Comparison of ENCODE assay signal across 1 cellular context in the genomic region with DNA sequence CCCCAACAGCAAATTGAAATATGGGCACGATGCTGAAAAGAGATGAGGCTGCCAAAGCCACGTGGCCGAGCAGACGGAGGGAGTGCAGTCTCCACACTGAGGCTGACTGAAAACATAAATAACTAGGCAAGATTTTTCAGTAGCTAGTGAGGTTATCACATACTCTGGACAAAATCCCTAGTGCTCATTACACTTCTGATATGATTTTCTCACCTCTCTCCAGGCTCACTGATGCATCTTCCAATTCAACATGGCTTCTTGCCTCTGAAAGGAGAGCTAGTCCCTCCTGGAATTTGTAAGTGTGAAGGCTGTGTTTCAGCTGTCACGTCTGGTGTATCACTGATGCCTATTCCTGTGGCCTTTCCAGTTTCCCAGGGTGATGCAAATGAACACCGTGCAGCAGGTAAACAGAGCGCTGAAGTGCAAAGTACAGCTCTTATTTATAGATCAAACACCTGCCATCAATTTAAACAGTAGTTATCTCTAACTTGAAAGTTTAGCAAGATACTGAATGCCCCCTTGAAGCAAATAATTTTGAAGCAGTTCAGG.
TF ChIP-seq lines count a peak whose summit lies in the region.

No MANE protein-coding gene starts in this region.

TF ChIP-seq in HepG2, 621 proteins besides CTCF, POLR2A, EP300 and RAD21 (continued from another document and continues in another):
- no peak for TF ChIP-seq USF2 (IDR thresholded peaks at IDR 0.05; ENCODE audit: low read depth, low read length)
- no peak for TF ChIP-seq USF2 (CRISPR knock-in tag; IDR thresholded peaks at IDR 0.05; ENCODE audit: borderline replicate concordance)
- no peak for TF ChIP-seq ZNF232 (CRISPR knock-in tag; IDR thresholded peaks at IDR 0.05; ENCODE audit: borderline replicate concordance)
- TF ChIP-seq, protein P1, sequence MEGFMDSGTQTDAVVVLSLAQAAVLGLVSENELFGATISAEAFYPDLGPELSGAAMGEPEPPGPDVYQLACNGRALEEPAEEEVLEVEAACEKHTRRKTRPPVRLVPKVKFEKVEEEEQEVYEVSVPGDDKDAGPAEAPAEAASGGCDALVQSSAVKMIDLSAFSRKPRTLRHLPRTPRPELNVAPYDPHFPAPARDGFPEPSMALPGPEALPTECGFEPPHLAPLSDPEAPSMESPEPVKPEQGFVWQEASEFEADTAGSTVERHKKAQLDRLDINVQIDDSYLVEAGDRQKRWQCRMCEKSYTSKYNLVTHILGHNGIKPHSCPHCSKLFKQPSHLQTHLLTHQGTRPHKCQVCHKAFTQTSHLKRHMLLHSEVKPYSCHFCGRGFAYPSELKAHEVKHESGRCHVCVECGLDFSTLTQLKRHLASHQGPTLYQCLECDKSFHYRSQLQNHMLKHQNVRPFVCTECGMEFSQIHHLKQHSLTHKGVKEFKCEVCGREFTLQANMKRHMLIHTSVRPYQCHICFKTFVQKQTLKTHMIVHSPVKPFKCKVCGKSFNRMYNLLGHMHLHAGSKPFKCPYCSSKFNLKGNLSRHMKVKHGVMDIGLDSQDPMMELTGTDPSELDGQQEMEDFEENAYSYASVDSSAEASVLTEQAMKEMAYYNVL (CRISPR knock-in tag; IDR thresholded peaks at IDR 0.05; ENCODE audit: borderline replicate concordance): peak; percentile 35; the same call in 1 of the 2 replicates
- peak; percentile 50; the same call in 1 of the 2 replicates for TF ChIP-seq ELF3 (CRISPR knock-in tag; IDR thresholded peaks at IDR 0.05)
- no peak for TF ChIP-seq PRMT3 (CRISPR knock-in tag; IDR thresholded peaks at IDR 0.05; ENCODE audit: borderline replicate concordance, low read depth)
- no peak for TF ChIP-seq ZNF101 (CRISPR knock-in tag; IDR thresholded peaks at IDR 0.05; ENCODE audit: borderline replicate concordance, low read depth)
- 0 out of 2 replicates have a peak, but pooled peaks have one; percentile 30 for TF ChIP-seq ONECUT2 (CRISPR knock-in tag; IDR thresholded peaks at IDR 0.05)
- TF ChIP-seq ZNF746 (CRISPR knock-in tag; IDR thresholded peaks at IDR 0.05): no peak
- no peak for TF ChIP-seq REL (CRISPR knock-in tag; conservative IDR thresholded peaks at IDR 0.05)
- TF ChIP-seq ZBTB42 (CRISPR knock-in tag; IDR thresholded peaks at IDR 0.05): no peak
- peak; percentile 96 for TF ChIP-seq HNF4A (CRISPR knock-in tag; IDR thresholded peaks at IDR 0.05)
- TF ChIP-seq, protein P2, sequence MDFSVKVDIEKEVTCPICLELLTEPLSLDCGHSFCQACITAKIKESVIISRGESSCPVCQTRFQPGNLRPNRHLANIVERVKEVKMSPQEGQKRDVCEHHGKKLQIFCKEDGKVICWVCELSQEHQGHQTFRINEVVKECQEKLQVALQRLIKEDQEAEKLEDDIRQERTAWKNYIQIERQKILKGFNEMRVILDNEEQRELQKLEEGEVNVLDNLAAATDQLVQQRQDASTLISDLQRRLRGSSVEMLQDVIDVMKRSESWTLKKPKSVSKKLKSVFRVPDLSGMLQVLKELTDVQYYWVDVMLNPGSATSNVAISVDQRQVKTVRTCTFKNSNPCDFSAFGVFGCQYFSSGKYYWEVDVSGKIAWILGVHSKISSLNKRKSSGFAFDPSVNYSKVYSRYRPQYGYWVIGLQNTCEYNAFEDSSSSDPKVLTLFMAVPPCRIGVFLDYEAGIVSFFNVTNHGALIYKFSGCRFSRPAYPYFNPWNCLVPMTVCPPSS (IDR thresholded peaks at IDR 0.05): no peak
- TF ChIP-seq ESRRA (CRISPR knock-in tag; IDR thresholded peaks at IDR 0.05; ENCODE audit: low read depth): no peak; the same call in 1 of the 2 replicates
- no peak for TF ChIP-seq U2AF1 (optimal IDR thresholded peaks at IDR 0.05; ENCODE audit: low read depth, low read length)
- TF ChIP-seq ZFP62 (CRISPR knock-in tag; IDR thresholded peaks at IDR 0.05): no peak
- TF ChIP-seq NFE2 (CRISPR knock-in tag; IDR thresholded peaks at IDR 0.05): no peak
- no peak for TF ChIP-seq MYC (CRISPR knock-in tag; IDR thresholded peaks at IDR 0.05; ENCODE audit: borderline replicate concordance)
- TF ChIP-seq XBP1 (CRISPR knock-in tag; IDR thresholded peaks at IDR 0.05): no peak
- TF ChIP-seq GATAD2A (CRISPR knock-in tag; IDR thresholded peaks at IDR 0.05): peak; percentile 89
- no peak for TF ChIP-seq MTA1 (CRISPR knock-in tag; IDR thresholded peaks at IDR 0.05; ENCODE audit: borderline replicate concordance)
- no peak for TF ChIP-seq ELF1 (CRISPR knock-in tag; IDR thresholded peaks at IDR 0.05)
- no peak for TF ChIP-seq ZC3H4 (CRISPR knock-in tag; IDR thresholded peaks at IDR 0.05; ENCODE audit: borderline replicate concordance)
- TF ChIP-seq, protein P3, sequence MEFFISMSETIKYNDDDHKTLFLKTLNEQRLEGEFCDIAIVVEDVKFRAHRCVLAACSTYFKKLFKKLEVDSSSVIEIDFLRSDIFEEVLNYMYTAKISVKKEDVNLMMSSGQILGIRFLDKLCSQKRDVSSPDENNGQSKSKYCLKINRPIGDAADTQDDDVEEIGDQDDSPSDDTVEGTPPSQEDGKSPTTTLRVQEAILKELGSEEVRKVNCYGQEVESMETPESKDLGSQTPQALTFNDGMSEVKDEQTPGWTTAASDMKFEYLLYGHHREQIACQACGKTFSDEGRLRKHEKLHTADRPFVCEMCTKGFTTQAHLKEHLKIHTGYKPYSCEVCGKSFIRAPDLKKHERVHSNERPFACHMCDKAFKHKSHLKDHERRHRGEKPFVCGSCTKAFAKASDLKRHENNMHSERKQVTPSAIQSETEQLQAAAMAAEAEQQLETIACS (CRISPR knock-in tag; IDR thresholded peaks at IDR 0.05): no peak
- TF ChIP-seq HOXA7 (CRISPR knock-in tag; IDR thresholded peaks at IDR 0.05): no peak
- no peak for TF ChIP-seq RFX3 (CRISPR knock-in tag; IDR thresholded peaks at IDR 0.05)
- no peak for TF ChIP-seq ZNF790 (CRISPR knock-in tag; IDR thresholded peaks at IDR 0.05; ENCODE audit: borderline replicate concordance)
- no peak for TF ChIP-seq IRX3 (CRISPR knock-in tag; IDR thresholded peaks at IDR 0.05; ENCODE audit: borderline replicate concordance, low read depth)
- no peak for TF ChIP-seq HMG20B (CRISPR knock-in tag; conservative IDR thresholded peaks at IDR 0.05)
- 0 out of 2 replicates have a peak, but pooled peaks have one; percentile 32 for TF ChIP-seq SMAD3 (CRISPR knock-in tag; IDR thresholded peaks at IDR 0.05)
- TF ChIP-seq CCDC6 (CRISPR knock-in tag; IDR thresholded peaks at IDR 0.05): 0 out of 2 replicates have a peak, but pooled peaks have one; percentile 64
- TF ChIP-seq REST (IDR thresholded peaks at IDR 0.05; ENCODE audit: borderline replicate concordance in 1 of 2, low read depth in 1 of 2, low read length in 2 of 2): no peak
- no peak for TF ChIP-seq ZNF275 (CRISPR knock-in tag; IDR thresholded peaks at IDR 0.05; ENCODE audit: borderline replicate concordance)
- TF ChIP-seq GPN1 (CRISPR knock-in tag; IDR thresholded peaks at IDR 0.05; ENCODE audit: borderline replicate concordance): no peak
- TF ChIP-seq ZNF136 (CRISPR knock-in tag; IDR thresholded peaks at IDR 0.05; ENCODE audit: low read depth): no peak
- TF ChIP-seq SAP130 (CRISPR knock-in tag; IDR thresholded peaks at IDR 0.05; ENCODE audit: low read depth): peak; percentile 71
- no peak for TF ChIP-seq SP1 (IDR thresholded peaks at IDR 0.05)
- TF ChIP-seq SP1 (CRISPR knock-in tag; IDR thresholded peaks at IDR 0.05): no peak
- TF ChIP-seq, protein P4, sequence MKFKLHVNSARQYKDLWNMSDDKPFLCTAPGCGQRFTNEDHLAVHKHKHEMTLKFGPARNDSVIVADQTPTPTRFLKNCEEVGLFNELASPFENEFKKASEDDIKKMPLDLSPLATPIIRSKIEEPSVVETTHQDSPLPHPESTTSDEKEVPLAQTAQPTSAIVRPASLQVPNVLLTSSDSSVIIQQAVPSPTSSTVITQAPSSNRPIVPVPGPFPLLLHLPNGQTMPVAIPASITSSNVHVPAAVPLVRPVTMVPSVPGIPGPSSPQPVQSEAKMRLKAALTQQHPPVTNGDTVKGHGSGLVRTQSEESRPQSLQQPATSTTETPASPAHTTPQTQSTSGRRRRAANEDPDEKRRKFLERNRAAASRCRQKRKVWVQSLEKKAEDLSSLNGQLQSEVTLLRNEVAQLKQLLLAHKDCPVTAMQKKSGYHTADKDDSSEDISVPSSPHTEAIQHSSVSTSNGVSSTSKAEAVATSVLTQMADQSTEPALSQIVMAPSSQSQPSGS (CRISPR knock-in tag; IDR thresholded peaks at IDR 0.05): 0 out of 2 replicates have a peak, but pooled peaks have one; percentile 20
- peak; percentile 78; the same call in 1 of the 2 replicates for TF ChIP-seq ZNF414 (CRISPR knock-in tag; IDR thresholded peaks at IDR 0.05)
- TF ChIP-seq ZNF570 (CRISPR knock-in tag; IDR thresholded peaks at IDR 0.05; ENCODE audit: borderline replicate concordance): no peak
- no peak for TF ChIP-seq ZNF564 (CRISPR knock-in tag; IDR thresholded peaks at IDR 0.05)
